Comparison of ENCODE assay signal across 13 cellular contexts in genomic region chr6:111765681-111766523, GRCh38.
DNase-seq lines count a peak whose midpoint lies in the region; ATAC-seq and TF ChIP-seq lines count a peak whose summit lies in the region.
"Had no signal": no experiment of that assay in that cellular context is flagged by ENCODE, and none has a peak within 500 bp of the region (broad histone marks: within the 10 kb centered on the region; RNA-seq: fewer than 3 reads in every experiment).

No MANE protein-coding gene starts in this region.

- CTCF ChIA-PET in CD8-positive, alpha-beta T cell (lab: Charles Lee) = interaction anchor here (0.7 to 2.4 kb wide), 3 partner anchors 55 to 277 kb away, joined by 3 to 7 read pairs (median 3); no protein-coding TSS in a partner anchor

- no peaks in the 10 kb centered on the region for H3K27me3 Mint-ChIP-seq in CD8-positive, alpha-beta T cell (ENCODE audit: low read depth)
- H3K27me3 Mint-ChIP-seq in brain = no peaks in the 10 kb centered on the region
- H3K27me3 Mint-ChIP-seq in nephron (ENCODE audit: low read depth) = no peaks in the 10 kb centered on the region

- TF ChIP-seq POLR2A in esophagus muscularis mucosa (IDR thresholded peaks at IDR 0.05; ENCODE audit: low read depth) = no peak

- no peak for ATAC-seq in CD8-positive, alpha-beta T cell
- no peak for ATAC-seq in GM18909 (IDR thresholded peaks at IDR 0.05; ENCODE audit: poor library complexity, unreplicated experiment)
- no peak for ATAC-seq in HG02642 (IDR thresholded peaks at IDR 0.05; ENCODE audit: poor library complexity, unreplicated experiment)
- no peak for ATAC-seq in HG02885 (IDR thresholded peaks at IDR 0.05; ENCODE audit: poor library complexity, unreplicated experiment)

- intact Hi-C loops in CD8-positive, alpha-beta T cell (cut with DNase I, micrococcal nuclease) = loop anchor here in 1 of 2 experiments (2.0 kb wide), 2 partner anchors 15 to 29 kb away; no protein-coding TSS in a partner anchor
- intact Hi-C loops in esophagus muscularis mucosa (cut with DNase I) = no loop called here

- no peaks in the 10 kb centered on the region for H3K9me3 ChIP-seq in CD8-positive, alpha-beta T cell (ENCODE audit: low read length)
- no peaks in the 10 kb centered on the region for H3K9me3 ChIP-seq in esophagus muscularis mucosa

- H3K27me3 ChIP-seq in CD8-positive, alpha-beta T cell (ENCODE audit: insufficient read depth, low read length) = no peaks in the 10 kb centered on the region
- no peaks in the 10 kb centered on the region for H3K27me3 ChIP-seq in esophagus muscularis mucosa

- H3K36me3 ChIP-seq in CD8-positive, alpha-beta T cell (ENCODE audit: insufficient read depth, low read length) = peaks cover 6% of the 10 kb centered on the region
- H3K36me3 ChIP-seq in esophagus muscularis mucosa = no peaks in the 10 kb centered on the region

- peak overlapping the region; percentile 4 for H3K27ac ChIP-seq in CD8-positive, alpha-beta T cell (ENCODE audit: low read depth, low read length)
- no peak overlapping the region for H3K27ac ChIP-seq in esophagus muscularis mucosa (replicated peaks in 1 of 4)

- WGBS in esophagus muscularis mucosa = 92% methylated on average over 1 of the region's 1 CpG

- no peak for DNase-seq in CD8-positive, alpha-beta T cell
- DNase-seq in RPMI7951 (ENCODE audit: low read depth) (peak; percentile 56), esophagus muscularis mucosa (ENCODE audit: extremely low spot score) (no peak)
- DNase-seq: mesendoderm; NCI-H187 treated with DMSO at 0.1 percent for 48 hours; NK-92 treated with Interleukin-12 subunit alpha and Interleukin-12 subunit beta, amount 100 ng/mL, for 24 hours; stimulated activated CD4-positive, alpha-beta T cell treated with anti-CD3 and anti-CD28 coated beads, Interleukin-4, amount 100 ng/mL, for 4 hours had no signal

- peaks cover 41% of the 10 kb centered on the region for H3K36me3 Mint-ChIP-seq in CD8-positive, alpha-beta T cell
- H3K36me3 Mint-ChIP-seq in brain = peaks cover 32% of the 10 kb centered on the region
- peaks cover 15% of the 10 kb centered on the region for H3K36me3 Mint-ChIP-seq in nephron (ENCODE audit: low read depth)

- H3K4me3 Mint-ChIP-seq in CD8-positive, alpha-beta T cell = peak overlapping the region; percentile 33
- H3K4me3 Mint-ChIP-seq in brain (peak overlapping the region in 1 of 5 experiments; percentile 32), nephron (no peak overlapping the region)

- peak overlapping the region; percentile 99 for H3K27ac Mint-ChIP-seq in CD8-positive, alpha-beta T cell
- H3K27ac Mint-ChIP-seq in brain (peak overlapping the region; percentile 15 to 96 (median 86)), nephron (peak overlapping the region; percentile 68 to 87 (median 73))

- H3K9me3 Mint-ChIP-seq in CD8-positive, alpha-beta T cell = no peaks in the 10 kb centered on the region
- H3K9me3 Mint-ChIP-seq in brain (peaks cover 0 to 3% (median 0%) of the 10 kb centered on the region in 5 experiments), nephron (no peaks in the 10 kb centered on the region)

- H3K4me3 ChIP-seq in CD8-positive, alpha-beta T cell (ENCODE audit: low read depth, low read length) = no peak overlapping the region
- no peak overlapping the region for H3K4me3 ChIP-seq in esophagus muscularis mucosa
- H3K4me3 ChIP-seq: K562 had no signal

- H3K4me1 Mint-ChIP-seq in CD8-positive, alpha-beta T cell (ENCODE audit: low read depth) = peaks cover 98% of the 10 kb centered on the region
- peaks cover 100% of the 10 kb centered on the region for H3K4me1 Mint-ChIP-seq in brain
- peaks cover 92% of the 10 kb centered on the region for H3K4me1 Mint-ChIP-seq in nephron

- no peak for TF ChIP-seq EP300 in esophagus muscularis mucosa (IDR thresholded peaks at IDR 0.05)

- POLR2A ChIA-PET in CD8-positive, alpha-beta T cell (lab: Charles Lee) = interaction anchor here (0.9 to 1.3 kb wide), 4 partner anchors 11 to 106 kb away, joined by 3 to 5 read pairs (median 4); no protein-coding TSS in a partner anchor

- TF ChIP-seq CTCF in CD8-positive, alpha-beta T cell (IDR thresholded peaks at IDR 0.05) = no peak
- no peak for TF ChIP-seq CTCF in brain (conservative IDR thresholded peaks at IDR 0.05)
- no peak for TF ChIP-seq CTCF in nephron (IDR thresholded peaks at IDR 0.05; ENCODE audit: unreplicated experiment in 3 of 3)
- no peak for TF ChIP-seq CTCF in esophagus muscularis mucosa (IDR thresholded peaks at IDR 0.05)

- peaks cover 98% of the 10 kb centered on the region for H3K4me1 ChIP-seq in CD8-positive, alpha-beta T cell (ENCODE audit: insufficient read depth, low read length)
- H3K4me1 ChIP-seq in esophagus muscularis mucosa = peaks cover 31 to 39% (median 36%) of the 10 kb centered on the region in 4 donors
